In genomic region chr6:113586413-113586812, GRCh38 we compare ENCODE assay signal across 13 cellular contexts.
A peak's percentile ranks its signal among the peaks of the same experiment; 100 is the strongest.
DNase-seq lines count a peak whose midpoint lies in the region; ATAC-seq and TF ChIP-seq lines count a peak whose summit lies in the region.
"Had no signal": no experiment of that assay in that cellular context is flagged by ENCODE, and none has a peak within 500 bp of the region (broad histone marks: within the 10 kb centered on the region; RNA-seq: fewer than 3 reads in every experiment).

No MANE protein-coding gene starts in this region.

- H2AFZ ChIP-seq in neuron (ENCODE audit: low read depth, low read length): no peak overlapping the region

- H3K27me3 ChIP-seq in neuron (ENCODE audit: insufficient read depth, low read length) (no peaks in the 10 kb centered on the region), gastroesophageal sphincter (no peaks in the 10 kb centered on the region)
- H3K27me3 ChIP-seq: colonic mucosa had no signal

- TF ChIP-seq POLR2A in gastroesophageal sphincter (IDR thresholded peaks at IDR 0.05): no peak

- DNase-seq in GM04504 (ENCODE audit: low read depth) (peak; percentile 40), RPMI7951 (ENCODE audit: low read depth) (peak; percentile 47), epithelial cell of esophagus (ENCODE audit: low read depth) (peak; percentile 38), NCI-H345 treated with DMSO at 0.1 percent for 48 hours (lab: John Stamatoyannopoulos, UW; ENCODE audit: unreplicated experiment) (no peak), NCI-H345 (lab: John Stamatoyannopoulos, UW) (no peak), activated gamma-delta T cell (lab: John Stamatoyannopoulos, UW) (no peak)
- DNase-seq: activated naive CD4-positive, alpha-beta T cell treated with anti-CD3 and anti-CD28 coated beads, Interleukin-2, amount 50 U/mL, for 16 hours; colonic mucosa; stimulated activated CD4-positive, alpha-beta T cell treated with anti-CD3 and anti-CD28 coated beads, Interleukin-2, amount 100 ng/mL, for 48 hours had no signal

- TF ChIP-seq CTCF in epithelial cell of esophagus (IDR thresholded peaks at IDR 0.05; ENCODE audit: insufficient read depth, low read depth, low read length, missing control alignments) (no peak), gastroesophageal sphincter (IDR thresholded peaks at IDR 0.05) (no peak)

- peaks cover 53% of the 10 kb centered on the region for H3K4me1 ChIP-seq in neuron (ENCODE audit: insufficient read depth, low read length)
- H3K4me1 ChIP-seq in gastroesophageal sphincter: peaks cover 0 to 7% (median 0%) of the 10 kb centered on the region in 3 donors
- H3K4me1 ChIP-seq: colonic mucosa had no signal

- H3K4me3 ChIP-seq in epithelial cell of esophagus (ENCODE audit: low read length) (no peak overlapping the region), neuron (ENCODE audit: low read length) (peak overlapping the region; percentile 50), gastroesophageal sphincter (no peak overlapping the region)
- H3K4me3 ChIP-seq: colonic mucosa had no signal

- H3K27ac ChIP-seq in gastroesophageal sphincter: no peak overlapping the region
- H3K27ac ChIP-seq: C4-2B, colonic mucosa had no signal

- ATAC-seq in gastroesophageal sphincter: no peak
- ATAC-seq: stimulated activated effector memory CD8-positive, alpha-beta T cell treated with anti-CD3 and anti-CD28 coated beads, Interleukin-12 subunit alpha, Interleukin-12 subunit beta, amount 100 ng/mL, for 72 hours had no signal

- no peaks in the 10 kb centered on the region for H3K9me3 ChIP-seq in neuron (ENCODE audit: low read length)
- no peaks in the 10 kb centered on the region for H3K9me3 ChIP-seq in gastroesophageal sphincter
- H3K9me3 ChIP-seq: colonic mucosa had no signal

- WGBS in gastroesophageal sphincter (ENCODE audit: low coverage in 1 of 2), 2 donors: 20 to 50% methylated on average over 1 of the region's 1 CpG

- no peak for TF ChIP-seq EP300 in gastroesophageal sphincter (IDR thresholded peaks at IDR 0.05)

- H3K36me3 ChIP-seq in neuron (ENCODE audit: insufficient read depth, low read length) (no peaks in the 10 kb centered on the region), gastroesophageal sphincter (no peaks in the 10 kb centered on the region)
- H3K36me3 ChIP-seq: colonic mucosa had no signal

Comparison
In these comparisons a context has a peak if more than half of its experiments do, and no peak if none do; other contexts are left out.
1. DNase-seq: peak in GM04504 (single experiment), RPMI7951 (single experiment) and epithelial cell of esophagus (single experiment); none in NCI-H345 treated with DMSO at 0.1 percent for 48 hours (single experiment), NCI-H345 (single experiment) and activated gamma-delta T cell (single experiment).